Comparison of ENCODE assay signal across 1 cellular context in genomic region chr6:4017058-4017457, GRCh38.
TF ChIP-seq lines count a peak whose summit lies in the region.

No MANE protein-coding gene starts in this region.

TF ChIP-seq in GM23338, 12 proteins besides CTCF, POLR2A, EP300 and RAD21 (continued from another document):
- TF ChIP-seq REST (IDR thresholded peaks at IDR 0.05; ENCODE audit: unreplicated experiment) = no peak
